In the genomic region with DNA sequence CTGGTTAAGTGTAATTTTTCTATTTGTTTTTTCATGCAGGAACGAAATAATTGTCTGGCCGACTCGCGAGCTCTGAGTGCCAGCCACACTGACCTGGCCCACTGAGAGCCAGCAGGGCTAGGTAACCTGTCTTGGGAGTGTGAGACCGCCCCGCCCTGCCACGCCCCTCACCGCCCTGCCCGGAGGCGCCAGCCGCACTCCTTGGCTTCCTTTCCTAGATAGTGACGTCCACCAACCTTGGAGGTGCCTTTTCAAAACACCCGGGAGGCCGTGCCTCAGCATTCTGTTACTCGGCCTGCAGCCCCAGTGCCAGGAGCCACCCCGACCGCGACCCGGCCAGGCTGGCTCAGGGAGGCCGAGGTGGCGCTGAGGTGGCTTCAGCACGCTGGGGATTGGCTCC, we compare ENCODE assay signal across 16 cellular contexts. TPM values are rescaled to one million over a fixed set of nuclear protein-coding genes. Genes with fewer than 3 reads are reported as not detected.
DNase-seq lines count a peak whose midpoint lies in the region; ATAC-seq and TF ChIP-seq lines count a peak whose summit lies in the region.
"Had no signal": no experiment of that assay in that cellular context is flagged by ENCODE, and none has a peak within 500 bp of the region (broad histone marks: within the 10 kb centered on the region; RNA-seq: fewer than 3 reads in every experiment).

No MANE protein-coding gene starts in this region.

- WGBS in mammary epithelial cell (ENCODE audit: low coverage, missing lambda C conversion rate): 86% methylated on average over 16 of the region's 22 CpGs
- WGBS in lung, 2 donors: 71 to 88% methylated on average over 22 of the region's 22 CpGs
- 59% methylated on average over 22 of the region's 22 CpGs; no CpG with 5 or more reads in 1 of the 2 donors for WGBS in transverse colon (ENCODE audit: low coverage in 1 of 2), 2 donors

- in situ Hi-C loops in mammary epithelial cell (cut with MboI; ENCODE audit: low sequenced_read_pairs in 2 of 2) (no loop called here), transverse colon (cut with MboI; ENCODE audit: low pct_ligation_motif_present in 1 of 4, low pct_unique_long_range_greater_than_20kb in 1 of 4, low sequenced_read_pairs in 3 of 4) (no loop called here)

- CTCF ChIA-PET in mammary epithelial cell (lab: Charles Lee; ENCODE audit: low non-redundant PET): interaction anchor here (0.7 kb wide), 1 partner anchor 42 kb away, joined by 12 read pairs; no protein-coding TSS in a partner anchor
- CTCF ChIA-PET in activated naive CD4-positive, alpha-beta T cell treated with anti-CD3 and anti-CD28 coated beads, Interleukin-2, amount 10 ng/mL, durations not matched to agents 7 days and 5 days (lab: Charles Lee): no interaction called here

- H3K36me3 ChIP-seq in mammary epithelial cell (ENCODE audit: insufficient read depth, low read length): no peaks in the 10 kb centered on the region
- peaks cover 17 to 49% of the 10 kb centered on the region in 2 donors for H3K36me3 ChIP-seq in lung (ENCODE audit: control insufficient read depth in 2 of 2, insufficient read depth in 2 of 2, low read length in 2 of 2)
- peaks cover 0 to 18% (median 6%) of the 10 kb centered on the region in 4 donors for H3K36me3 ChIP-seq in transverse colon

- H3K27me3 ChIP-seq in mammary epithelial cell (ENCODE audit: insufficient read depth, low read length) (no peaks in the 10 kb centered on the region), lung (ENCODE audit: control insufficient read depth, insufficient read depth) (no peaks in the 10 kb centered on the region), transverse colon (no peaks in the 10 kb centered on the region)
- H3K27me3 ChIP-seq: dorsolateral prefrontal cortex had no signal

- H3K9me3 ChIP-seq in mammary epithelial cell (replicated peaks; ENCODE audit: insufficient read depth, low read length) (no peaks in the 10 kb centered on the region), lung (ENCODE audit: control insufficient read depth in 2 of 2, insufficient read depth in 1 of 2, low read length in 1 of 2) (peaks cover 0 to 1% of the 10 kb centered on the region in 2 donors), transverse colon (no peaks in the 10 kb centered on the region)

- H3K4me2 ChIP-seq in mammary epithelial cell (ENCODE audit: insufficient read depth, low read depth, low read length): no peak overlapping the region

- no peak overlapping the region for H3K4me3 Mint-ChIP-seq in activated naive CD4-positive, alpha-beta T cell treated with anti-CD3 and anti-CD28 coated beads, Interleukin-2, amount 10 ng/mL, durations not matched to agents 7 days and 5 days
- H3K4me3 Mint-ChIP-seq: CD14-positive monocyte; naive thymus-derived CD4-positive, alpha-beta T cell; WTC11 had no signal

- H2AFZ ChIP-seq in mammary epithelial cell (ENCODE audit: low read depth, low read length): no peak overlapping the region

- no TSS peak for BruUV-seq in mammary epithelial cell (replicated peaks; lab: Mats Ljungman, UMichigan)

- H3K27ac ChIP-seq in mammary epithelial cell (ENCODE audit: insufficient read depth, low read depth, low read length) (no peak overlapping the region), lung (ENCODE audit: low read depth in 1 of 2, low read length in 1 of 2) (peak overlapping the region in 1 of 2 donors; percentile 61), transverse colon (peak overlapping the region in 3 of 4 donors; percentile 34 to 55 (median 55))

- dilution Hi-C loops in mammary epithelial cell (cut with HindIII; ENCODE audit: low sequenced_read_pairs): loop anchor here (5.0 kb wide), 1 partner anchor 101 kb away; no protein-coding TSS in a partner anchor

- TF ChIP-seq EP300 in transverse colon (IDR thresholded peaks at IDR 0.05; ENCODE audit: low read depth): no peak

- no peak overlapping the region for H3K9ac ChIP-seq in mammary epithelial cell (ENCODE audit: insufficient read depth, low read length)

- H3K4me1 Mint-ChIP-seq in activated naive CD4-positive, alpha-beta T cell treated with anti-CD3 and anti-CD28 coated beads, Interleukin-2, amount 10 ng/mL, durations not matched to agents 7 days and 5 days: peaks cover 8% of the 10 kb centered on the region

- TF ChIP-seq CTCF in LNCaP clone FGC (IDR thresholded peaks at IDR 0.05; ENCODE audit: control insufficient read depth, extremely low read depth, insufficient read depth) (no peak), mammary epithelial cell (conservative IDR thresholded peaks at IDR 0.05 in 1 of 2, IDR thresholded peaks at IDR 0.05 in 1 of 2; ENCODE audit: extremely low read depth in 1 of 2, insufficient read depth in 1 of 2, low read depth in 1 of 2, low read length in 2 of 2) (no peak), lung (IDR thresholded peaks at IDR 0.05; ENCODE audit: control extremely low read depth, extremely low read depth) (no peak), transverse colon (IDR thresholded peaks at IDR 0.05) (no peak)

- intact Hi-C loops in mammary epithelial cell (cut with micrococcal nuclease): no loop called here
- intact Hi-C loops in transverse colon (cut with DNase I; ENCODE audit: low total_unique reads): no loop called here

- peak; percentile 35 for ATAC-seq in lung (ENCODE audit: insufficient read depth, low FRiP score)
- ATAC-seq: naive thymus-derived CD4-positive, alpha-beta T cell; WTC11 had no signal

- H3K36me3 Mint-ChIP-seq in activated naive CD4-positive, alpha-beta T cell treated with anti-CD3 and anti-CD28 coated beads, Interleukin-2, amount 10 ng/mL, durations not matched to agents 7 days and 5 days: peaks cover 19% of the 10 kb centered on the region

- H3K4me3 ChIP-seq in LNCaP clone FGC (ENCODE audit: low read depth, low read length) (no peak overlapping the region), mammary epithelial cell (replicated peaks in 1 of 3; ENCODE audit: insufficient read depth in 1 of 3, low read depth in 2 of 3, low read length in 3 of 3) (no peak overlapping the region), lung (no peak overlapping the region), transverse colon (no peak overlapping the region)
- H3K4me3 ChIP-seq: dorsolateral prefrontal cortex had no signal

- H4K20me1 ChIP-seq in mammary epithelial cell (ENCODE audit: insufficient read depth, low read length): no peaks in the 10 kb centered on the region

- H3K79me2 ChIP-seq in mammary epithelial cell (ENCODE audit: insufficient read depth, low read length): peaks cover 68% of the 10 kb centered on the region

- peak; percentile 37 for TF ChIP-seq POLR2A in transverse colon (IDR thresholded peaks at IDR 0.05)

- DNase-seq in LNCaP clone FGC (ENCODE audit: low read depth) (peak; percentile 86), mammary epithelial cell (peak; percentile 64), lung (ENCODE audit: low spot score) (peak; percentile 81), transverse colon (peak; percentile 85), midbrain (lab: John Stamatoyannopoulos, UW) (no peak), OCI-M2 (lab: John Stamatoyannopoulos, UW; ENCODE audit: unreplicated experiment) (no peak)
- no peak for DNase-seq in activated naive CD4-positive, alpha-beta T cell treated with anti-CD3 and anti-CD28 coated beads, Interleukin-2, amount 10 ng/mL, durations not matched to agents 7 days and 5 days
- DNase-seq: activated gamma-delta T cell; hippocampal formation; naive thymus-derived CD4-positive, alpha-beta T cell; NCI-H187; NCI-H524; T-helper 1 cell had no signal

- no peaks in the 10 kb centered on the region for H3K27me3 Mint-ChIP-seq in activated naive CD4-positive, alpha-beta T cell treated with anti-CD3 and anti-CD28 coated beads, Interleukin-2, amount 10 ng/mL, durations not matched to agents 7 days and 5 days
- H3K27me3 Mint-ChIP-seq: naive thymus-derived CD4-positive, alpha-beta T cell had no signal

- no peak overlapping the region for H3K27ac Mint-ChIP-seq in activated naive CD4-positive, alpha-beta T cell treated with anti-CD3 and anti-CD28 coated beads, Interleukin-2, amount 10 ng/mL, durations not matched to agents 7 days and 5 days
- H3K27ac Mint-ChIP-seq: naive thymus-derived CD4-positive, alpha-beta T cell; WTC11 had no signal

- H3K9me3 Mint-ChIP-seq in activated naive CD4-positive, alpha-beta T cell treated with anti-CD3 and anti-CD28 coated beads, Interleukin-2, amount 10 ng/mL, durations not matched to agents 7 days and 5 days: no peaks in the 10 kb centered on the region
- H3K9me3 Mint-ChIP-seq: naive thymus-derived CD4-positive, alpha-beta T cell; WTC11 had no signal

- H3K4me1 ChIP-seq in mammary epithelial cell (ENCODE audit: insufficient read depth, low read length) (peaks cover 13% of the 10 kb centered on the region), lung (ENCODE audit: control insufficient read depth in 2 of 2, insufficient read depth in 2 of 2, low read length in 2 of 2) (peaks cover 0 to 17% of the 10 kb centered on the region in 2 donors), transverse colon (peaks cover 23 to 44% (median 29%) of the 10 kb centered on the region in 4 donors)

RNA-seq across cellular contexts. Expression of a gene that starts 21.7 kb away (rescaled TPM):
- total RNA-seq in mammary epithelial cell: 10 to 100 TPM in 1 of 2 donors, 1 to 10 TPM in 1; 5.2 to 35.4 TPM
- 23.4 TPM for polyA plus RNA-seq in mammary epithelial cell
- polyA minus RNA-seq in mammary epithelial cell: 43.1 TPM
- 10 to 100 TPM in 1 of 2 donors, 1 to 10 TPM in 1; 6.5 to 10.4 TPM for total RNA-seq in lung
- 1 to 10 TPM; 4.4 to 5.4 TPM for polyA plus RNA-seq in lung
- 10 to 100 TPM in 2 of 4 donors, 1 to 10 TPM in 2; 7.8 to 47.6 (median 23.8) TPM for total RNA-seq in transverse colon

RNA-seq across cellular contexts. Expression of a gene that starts 22.1 kb away (rescaled TPM):
- total RNA-seq in mammary epithelial cell (10 to 100 TPM; 64.2 to 65.7 TPM), lung (10 to 100 TPM; 52.7 to 68.3 TPM), transverse colon (100 to 1,000 TPM in 2 of 4 donors, 10 to 100 TPM in 2; 90.2 to 214 (median 137) TPM)
- polyA plus RNA-seq in mammary epithelial cell (156 TPM), lung (10 to 100 TPM; 39.4 to 42.3 TPM)
- polyA minus RNA-seq in mammary epithelial cell: 43.7 TPM

Comparison
In these comparisons a context has a peak if more than half of its experiments do, and no peak if none do; other contexts are left out.
1. DNase-seq: peak in LNCaP clone FGC (single experiment), mammary epithelial cell (single experiment), lung (single experiment) and transverse colon (single experiment); none in midbrain (single experiment), OCI-M2 (single experiment) and activated naive CD4-positive, alpha-beta T cell treated with anti-CD3 and anti-CD28 coated beads, Interleukin-2, amount 10 ng/mL, durations not matched to agents 7 days and 5 days (single experiment).